Comparison of ENCODE assay signal across 8 cellular contexts in genomic region chr1:8423702-8424538, GRCh38.
DNase-seq lines count a peak whose midpoint lies in the region; ATAC-seq and TF ChIP-seq lines count a peak whose summit lies in the region.

No MANE protein-coding gene starts in this region.

- peak; percentile 58 for TF ChIP-seq POLR2A in GM19193 (IDR thresholded peaks at IDR 0.05; ENCODE audit: extremely low read depth, insufficient read depth, insufficient read length)

- ATAC-seq in GM18858 (IDR thresholded peaks at IDR 0.05; ENCODE audit: unreplicated experiment): no peak

- peaks cover 28% of the 10 kb centered on the region for H3K4me1 ChIP-seq in ACC112 (ENCODE audit: control insufficient read depth, insufficient read depth, low read length, unreplicated experiment)

- peaks cover 10% of the 10 kb centered on the region; the same call in 1 of the 2 replicates for H3K36me3 ChIP-seq in ACC112 (ENCODE audit: insufficient read depth, low read length)

- H3K27me3 ChIP-seq in ACC112 (ENCODE audit: insufficient read depth, low read length): no peaks in the 10 kb centered on the region

- H3K79me2 ChIP-seq in ACC112 (ENCODE audit: control insufficient read depth, insufficient read depth, low read length, unreplicated experiment): peaks cover 45% of the 10 kb centered on the region

- peak overlapping the region; percentile 83 for H3K27ac ChIP-seq in ACC112 (ENCODE audit: low read depth, low read length)

- peak overlapping the region; percentile 33 for H2AFZ ChIP-seq in ACC112 (ENCODE audit: low read length, unreplicated experiment)

- peak; percentile 78 for DNase-seq in NCI-H2227 treated with DMSO at 0.1 percent for 48 hours (lab: John Stamatoyannopoulos, UW)
- peak; percentile 22 to 29 for DNase-seq in activated CD4-positive, alpha-beta T cell treated with anti-CD3 and anti-CD28 coated beads, Interleukin-2, amount 50 U/mL, for 4 hours
- peak; percentile 44 for DNase-seq in effector CD4-positive, alpha-beta T cell
- DNase-seq in lung microvascular endothelial cell (ENCODE audit: low read depth in 2 of 2): peak; percentile 64 to 84
- peak; percentile 37 to 55 for DNase-seq in stimulated activated CD8-positive, alpha-beta memory T cell treated with anti-CD3 and anti-CD28 coated beads, Interleukin-2, amount 100 ng/mL, for 48 hours (ENCODE audit: low read depth in 2 of 2)

- peak overlapping the region; percentile 83 for H3K4me3 ChIP-seq in ACC112 (ENCODE audit: low read depth, low read length)

Comparison
In these comparisons a context has a peak if more than half of its experiments do, and no peak if none do; other contexts are left out.
1. DNase-seq: peak in every context shown above with its lines; median percentile 78 in NCI-H2227 treated with DMSO at 0.1 percent for 48 hours; 74 in lung microvascular endothelial cell; 46 in stimulated activated CD8-positive, alpha-beta memory T cell treated with anti-CD3 and anti-CD28 coated beads, Interleukin-2, amount 100 ng/mL, for 48 hours; 44 in effector CD4-positive, alpha-beta T cell; 26 in activated CD4-positive, alpha-beta T cell treated with anti-CD3 and anti-CD28 coated beads, Interleukin-2, amount 50 U/mL, for 4 hours.